16 cellular contexts compared by ENCODE assay signal in the genomic region with DNA sequence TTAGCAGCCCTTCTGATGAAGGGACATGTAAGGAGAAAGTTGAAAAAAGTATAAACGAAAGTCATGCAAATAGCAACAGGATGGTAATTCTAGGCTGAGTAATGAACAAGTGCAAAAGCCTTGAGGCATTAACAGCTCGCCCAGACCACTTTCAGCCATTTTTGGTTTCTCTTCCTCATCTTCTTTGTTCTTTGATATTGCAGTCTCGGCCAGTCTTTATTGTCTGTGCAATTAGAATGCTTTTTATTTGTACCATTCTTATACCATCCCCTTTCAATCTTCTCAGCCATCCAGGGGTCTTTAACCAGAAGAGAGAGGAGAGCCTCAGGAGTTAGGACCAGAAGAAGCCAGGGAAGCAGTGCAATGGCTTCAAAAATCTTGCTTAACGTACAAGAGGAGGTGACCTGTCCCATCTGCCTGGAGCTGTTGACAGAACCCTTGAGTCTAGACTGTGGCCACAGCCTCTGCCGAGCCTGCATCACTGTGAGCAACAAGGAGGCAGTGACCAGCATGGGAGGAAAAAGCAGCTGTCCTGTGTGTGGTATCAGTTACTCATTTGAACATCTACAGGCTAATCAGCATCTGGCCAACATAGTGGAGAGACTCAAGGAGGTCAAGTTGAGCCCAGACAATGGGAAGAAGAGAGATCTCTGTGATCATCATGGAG. TPM values are rescaled to one million over a fixed set of nuclear protein-coding genes. Genes with fewer than 3 reads are reported as not detected.
DNase-seq lines count a peak whose midpoint lies in the region; ATAC-seq, FAIRE-seq and TF ChIP-seq lines count a peak whose summit lies in the region.
"Had no signal": no experiment of that assay in that cellular context is flagged by ENCODE, and none has a peak within 500 bp of the region (broad histone marks: within the 10 kb centered on the region; RNA-seq: fewer than 3 reads in every experiment).

No MANE protein-coding gene starts in this region.

- H3K36me3 ChIP-seq in OCI-LY7 (ENCODE audit: insufficient read depth, low read length) (0 out of 2 replicates have a peak, but pooled peaks cover 15% of the 10 kb centered on the region), ascending aorta (peaks cover 6 to 30% of the 10 kb centered on the region in 2 donors), H7 (replicated peaks; ENCODE audit: control insufficient read depth, insufficient read depth, low read length) (no peaks in the 10 kb centered on the region)

- intact Hi-C loops in OCI-LY7 (cut with micrococcal nuclease; ENCODE audit: unreplicated experiment) (no loop called here), ascending aorta (cut with DNase I) (no loop called here)

- no peaks in the 10 kb centered on the region for H3K79me2 ChIP-seq in OCI-LY7 (ENCODE audit: insufficient read depth, low read depth, low read length)

- TF ChIP-seq POLR2A in GM12892 (IDR thresholded peaks at IDR 0.05; ENCODE audit: low read depth, low read length) (peak; percentile 14; the same call in 1 of the 2 replicates), erythroblast (IDR thresholded peaks at IDR 0.05; ENCODE audit: low read length) (no peak)

- H3K27me3 ChIP-seq in ascending aorta (no peaks in the 10 kb centered on the region), H7 (ENCODE audit: control insufficient read depth, insufficient read depth, low read length) (no peaks in the 10 kb centered on the region)
- H3K27me3 ChIP-seq: BLaER1, transverse colon had no signal

- CTCF ChIA-PET in OCI-LY7 (lab: Charles Lee; ENCODE audit: unreplicated experiment) = no interaction called here

- H2AFZ ChIP-seq in OCI-LY7 (ENCODE audit: low read length) = peak overlapping the region; percentile 93

- DNase-seq in GM12892 (ENCODE audit: insufficient read length) (peak; percentile 29), GM20000 (ENCODE audit: low spot score) (peak; percentile 60), OCI-LY7 (ENCODE audit: low spot score) (peak; percentile 80), erythroblast (lab: John Stamatoyannopoulos, UW) (no peak), ascending aorta (ENCODE audit: low spot score in 2 of 2) (no peak), ecto neural progenitor cell (ENCODE audit: low spot score) (no peak), H7 (no peak)
- DNase-seq: NCI-H226, transverse colon had no signal

- BruUV-seq in OCI-LY7 (replicated peaks; lab: Mats Ljungman, UMichigan) = no TSS peak

- FAIRE-seq in GM12892 (lab: Jason Lieb, UNC) = peak; percentile 90

- TF ChIP-seq CTCF in GM20000 (IDR thresholded peaks at IDR 0.05; ENCODE audit: extremely low read depth, missing control alignments) (no peak), OCI-LY7 (conservative IDR thresholded peaks at IDR 0.05; ENCODE audit: low read length) (no peak), ascending aorta (IDR thresholded peaks at IDR 0.05) (no peak)

- H3K4me3 ChIP-seq in OCI-LY7 (ENCODE audit: low read depth, low read length, poor library complexity, severe bottlenecking) = peak overlapping the region; percentile 44
- H3K4me3 ChIP-seq in ascending aorta = no peak overlapping the region
- no peak overlapping the region for H3K4me3 ChIP-seq in H7 (ENCODE audit: insufficient read depth, low read depth, low read length)
- H3K4me3 ChIP-seq: BLaER1, transverse colon had no signal

- POLR2A ChIA-PET in OCI-LY7 (lab: Charles Lee) = interaction anchor here (0.7 to 1.5 kb wide), 3 partner anchors 14 to 32 kb away, joined by 3 to 10 read pairs (median 7); no protein-coding TSS in a partner anchor

- H3K9me2 ChIP-seq in OCI-LY7 (ENCODE audit: insufficient read depth, low read length) = no peaks in the 10 kb centered on the region

- H3K27ac ChIP-seq in OCI-LY7 (ENCODE audit: low read depth, low read length, poor library complexity, severe bottlenecking) (peak overlapping the region; percentile 61), ascending aorta (no peak overlapping the region)
- H3K27ac ChIP-seq: BLaER1, transverse colon, VCaP had no signal

- peak overlapping the region; percentile 74 for H3K4me2 ChIP-seq in OCI-LY7 (ENCODE audit: low read length)
- H3K4me2 ChIP-seq: BLaER1 had no signal

- H3K4me1 ChIP-seq in OCI-LY7 (ENCODE audit: insufficient read depth, low read length, poor library complexity, severe bottlenecking) (peaks cover 17% of the 10 kb centered on the region), ascending aorta (no peaks in the 10 kb centered on the region)
- H3K4me1 ChIP-seq: BLaER1, transverse colon had no signal

- peak; percentile 95 for ATAC-seq in HG03095 (IDR thresholded peaks at IDR 0.05; ENCODE audit: unreplicated experiment)
- ATAC-seq: activated naive CD4-positive, alpha-beta T cell treated with anti-CD3 and anti-CD28 coated beads, Interleukin-2, amount 50 U/mL, for 72 hours; HCT116 had no signal

- no peaks in the 10 kb centered on the region for H4K20me1 ChIP-seq in OCI-LY7 (ENCODE audit: insufficient read depth, low read length)
- H4K20me1 ChIP-seq: BLaER1 had no signal

- no peaks in the 10 kb centered on the region for H3K9me3 ChIP-seq in OCI-LY7 (ENCODE audit: low read length)
- no peaks in the 10 kb centered on the region for H3K9me3 ChIP-seq in ascending aorta
- H3K9me3 ChIP-seq: transverse colon had no signal

RNA-seq across cellular contexts. Expression of a gene that starts 7.3 kb away (rescaled TPM):
- polyA plus RNA-seq in GM12892 (2012; ENCODE audit: missing spikeins) = 24.7 TPM
- 8.4 and 12.0 TPM in 2 replicates for total RNA-seq in OCI-LY7 (2014; rRNA removed; shearing (Covaris generic))
- total RNA-seq in OCI-LY7 (2022) (12.4 and 13.1 TPM in 2 replicates), ascending aorta (not detected)
- 1.4 and 1.6 TPM in 2 replicates for total RNA-seq in H7 (2014; rRNA removed; shearing (Covaris generic))

RNA-seq across cellular contexts. Expression of a gene that starts 35.7 kb away (rescaled TPM):
- polyA plus RNA-seq in GM12892 (2012; ENCODE audit: missing spikeins) = 1.0 TPM
- not detected in 2 replicates for total RNA-seq in OCI-LY7 (2014; rRNA removed; shearing (Covaris generic))
- not detected in 2 replicates for total RNA-seq in OCI-LY7 (2022)
- 0.64 TPM for total RNA-seq in ascending aorta
- 27.4 and 40.6 TPM in 2 replicates for total RNA-seq in H7 (2014; rRNA removed; shearing (Covaris generic))

RNA-seq across cellular contexts. Expression of a gene that starts 51.4 kb away (rescaled TPM):
- 0.47 TPM for polyA plus RNA-seq in GM12892 (2012; ENCODE audit: missing spikeins)
- not detected in 2 replicates for total RNA-seq in OCI-LY7 (2014; rRNA removed; shearing (Covaris generic))
- total RNA-seq in OCI-LY7 (2022) (not detected in 2 replicates), ascending aorta (not detected)
- not detected in 2 replicates for total RNA-seq in H7 (2014; rRNA removed; shearing (Covaris generic))
- total RNA-seq: activated naive CD4-positive, alpha-beta T cell treated with anti-CD3 and anti-CD28 coated beads, Interleukin-2, amount 50 U/mL, for 72 hours; epithelial cell of proximal tubule; lung microvascular endothelial cell; transverse colon had no signal

RNA-seq across cellular contexts. Expression of a gene that starts 52.8 kb away (rescaled TPM):
- polyA plus RNA-seq in GM12892 (2012; ENCODE audit: missing spikeins) = 27.7 TPM
- total RNA-seq in OCI-LY7 (2014; rRNA removed; shearing (Covaris generic)) = 16.6 and 19.6 TPM in 2 replicates
- 22.5 and 25.5 TPM in 2 replicates for total RNA-seq in OCI-LY7 (2022)
- total RNA-seq in ascending aorta = 45.1 TPM
- 12.3 and 20.8 TPM in 2 replicates for total RNA-seq in H7 (2014; rRNA removed; shearing (Covaris generic))

RNA-seq across cellular contexts. Expression of a gene that starts 57.5 kb away (rescaled TPM):
- 250 TPM for polyA plus RNA-seq in GM12892 (2012; ENCODE audit: missing spikeins)
- total RNA-seq in OCI-LY7 (2014; rRNA removed; shearing (Covaris generic)) = 28.5 and 42.7 TPM in 2 replicates
- total RNA-seq in OCI-LY7 (2022) (41.6 and 49.7 TPM in 2 replicates), ascending aorta (32.5 TPM)
- 2.6 and 3.0 TPM in 2 replicates for total RNA-seq in H7 (2014; rRNA removed; shearing (Covaris generic))

Comparison
In these comparisons a context has a peak if more than half of its experiments do, and no peak if none do; other contexts are left out.
1. DNase-seq: peak in GM12892 (single experiment), GM20000 (single experiment) and OCI-LY7 (single experiment); none in erythroblast (0 of 2), ascending aorta (0 of 2), ecto neural progenitor cell (single experiment) and H7 (single experiment).
2. RNA of a gene that starts 35.7 kb away (total RNA-seq): 27.4 to 40.6 TPM in H7; 0.64 TPM in ascending aorta (single experiment) and not detected in OCI-LY7; every median in the first group is over 10 times any median in the second.